In genomic region chr11:74397531-74398243, GRCh38 we compare ENCODE assay signal across 8 cellular contexts. TPM values are rescaled to one million over a fixed set of nuclear protein-coding genes. Genes with fewer than 3 reads are reported as not detected.
DNase-seq lines count a peak whose midpoint lies in the region; ATAC-seq and TF ChIP-seq lines count a peak whose summit lies in the region.

No MANE protein-coding gene starts in this region.

- WGBS in right cardiac atrium, result under 1% methylated on average over 34 of the region's 34 CpGs

- peak overlapping the region; percentile 99 for H3K4me3 Mint-ChIP-seq in activated naive CD8-positive, alpha-beta T cell treated with anti-CD3 and anti-CD28 coated beads, Interleukin-2, amount 10 ng/mL, durations not matched to agents 7 days and 5 days

- in situ Hi-C loops in ACHN (cut with HindIII; ENCODE audit: low pct_ligation_motif_present, low pct_unique_long_range_greater_than_20kb, low sequenced_read_pairs), result no loop called here

- H3K4me1 Mint-ChIP-seq in activated naive CD8-positive, alpha-beta T cell treated with anti-CD3 and anti-CD28 coated beads, Interleukin-2, amount 10 ng/mL, durations not matched to agents 7 days and 5 days, result peaks cover 10% of the 10 kb centered on the region

- no peaks in the 10 kb centered on the region for H3K9me3 ChIP-seq in right cardiac atrium (ENCODE audit: control insufficient read depth, low read length)

- intact Hi-C loops in right cardiac atrium (cut with DNase I), result no loop called here

- peak overlapping the region; percentile 86 for H3K27ac Mint-ChIP-seq in activated naive CD8-positive, alpha-beta T cell treated with anti-CD3 and anti-CD28 coated beads, Interleukin-2, amount 10 ng/mL, durations not matched to agents 7 days and 5 days

- peak overlapping the region; percentile 88 for H3K4me3 ChIP-seq in Jurkat, Clone E6-1 (ENCODE audit: low read length)
- H3K4me3 ChIP-seq in right cardiac atrium (ENCODE audit: low read length), result peak overlapping the region; percentile 63

- no peaks in the 10 kb centered on the region for H3K27me3 ChIP-seq in right cardiac atrium (ENCODE audit: control insufficient read depth, insufficient read depth)

- peaks cover 1% of the 10 kb centered on the region for H3K36me3 Mint-ChIP-seq in activated naive CD8-positive, alpha-beta T cell treated with anti-CD3 and anti-CD28 coated beads, Interleukin-2, amount 10 ng/mL, durations not matched to agents 7 days and 5 days

- no peaks in the 10 kb centered on the region for H3K9me3 Mint-ChIP-seq in activated naive CD8-positive, alpha-beta T cell treated with anti-CD3 and anti-CD28 coated beads, Interleukin-2, amount 10 ng/mL, durations not matched to agents 7 days and 5 days

- TF ChIP-seq POLR2A in GM18505 (IDR thresholded peaks at IDR 0.05; ENCODE audit: borderline replicate concordance, extremely low read depth, insufficient read depth, insufficient read length), result no peak

- H3K4me1 ChIP-seq in right cardiac atrium (ENCODE audit: control insufficient read depth, insufficient read depth, low read length), result no peaks in the 10 kb centered on the region

- DNase-seq in ACHN (peak; percentile 37), RPMI7951 (ENCODE audit: low read depth) (peak; percentile 37), right cardiac atrium (peak in 2 of 3 donors; percentile 46 to 74), retina (peak; percentile 83), GM19240 (ENCODE audit: insufficient read length, low spot score) (no peak)
- DNase-seq in Jurkat, Clone E6-1 (ENCODE audit: low read depth, low spot score), result peak; percentile 87
- peak; percentile 67 for DNase-seq in activated naive CD8-positive, alpha-beta T cell treated with anti-CD3 and anti-CD28 coated beads, Interleukin-2, amount 10 ng/mL, durations not matched to agents 7 days and 5 days

- ATAC-seq in GM18505 (IDR thresholded peaks at IDR 0.05; ENCODE audit: unreplicated experiment), result peak; percentile 16
- peak; percentile 24 for ATAC-seq in activated naive CD8-positive, alpha-beta T cell treated with anti-CD3 and anti-CD28 coated beads, Interleukin-2, amount 10 ng/mL, durations not matched to agents 7 days and 5 days (ENCODE audit: low read depth)
- peak; percentile 24 to 45 for ATAC-seq in right cardiac atrium

- POLR2A ChIA-PET in activated naive CD8-positive, alpha-beta T cell treated with anti-CD3 and anti-CD28 coated beads, Interleukin-2, amount 10 ng/mL, durations not matched to agents 7 days and 5 days (lab: Charles Lee), result interaction anchor here (0.6 to 3.1 kb wide), 4 partner anchors 9 to 343 kb away, joined by 3 to 22 read pairs (median 4); partner anchors contain the start of genes LIPT2 and POLD3

- peak overlapping the region; percentile 29 for H3K27ac ChIP-seq in right cardiac atrium (ENCODE audit: low read length)

- H3K27me3 Mint-ChIP-seq in activated naive CD8-positive, alpha-beta T cell treated with anti-CD3 and anti-CD28 coated beads, Interleukin-2, amount 10 ng/mL, durations not matched to agents 7 days and 5 days, result no peaks in the 10 kb centered on the region

RNA-seq across cellular contexts. Expression of gene PGM2L1, which starts 0.5 kb away (rescaled TPM):
- 4.4 TPM for polyA plus RNA-seq in Jurkat, Clone E6-1 (2012; ENCODE audit: insufficient read depth, insufficient read length)
- 5.8 and 5.9 TPM in 2 replicates for total RNA-seq in RPMI7951 (2014; rRNA removed; shearing (Covaris generic))
- total RNA-seq in activated naive CD8-positive, alpha-beta T cell treated with anti-CD3 and anti-CD28 coated beads, Interleukin-2, amount 10 ng/mL, durations not matched to agents 7 days and 5 days, result 10 to 100 TPM in 1 of 2 experiments, 1 to 10 TPM in 1; 8.6 to 10.5 TPM
- total RNA-seq in right cardiac atrium, result 1 to 10 TPM; 1.9 to 3.0 (median 2.6) TPM
- 0.84 TPM for polyA plus RNA-seq in right cardiac atrium
